8 cellular contexts compared by ENCODE assay signal in the genomic region with DNA sequence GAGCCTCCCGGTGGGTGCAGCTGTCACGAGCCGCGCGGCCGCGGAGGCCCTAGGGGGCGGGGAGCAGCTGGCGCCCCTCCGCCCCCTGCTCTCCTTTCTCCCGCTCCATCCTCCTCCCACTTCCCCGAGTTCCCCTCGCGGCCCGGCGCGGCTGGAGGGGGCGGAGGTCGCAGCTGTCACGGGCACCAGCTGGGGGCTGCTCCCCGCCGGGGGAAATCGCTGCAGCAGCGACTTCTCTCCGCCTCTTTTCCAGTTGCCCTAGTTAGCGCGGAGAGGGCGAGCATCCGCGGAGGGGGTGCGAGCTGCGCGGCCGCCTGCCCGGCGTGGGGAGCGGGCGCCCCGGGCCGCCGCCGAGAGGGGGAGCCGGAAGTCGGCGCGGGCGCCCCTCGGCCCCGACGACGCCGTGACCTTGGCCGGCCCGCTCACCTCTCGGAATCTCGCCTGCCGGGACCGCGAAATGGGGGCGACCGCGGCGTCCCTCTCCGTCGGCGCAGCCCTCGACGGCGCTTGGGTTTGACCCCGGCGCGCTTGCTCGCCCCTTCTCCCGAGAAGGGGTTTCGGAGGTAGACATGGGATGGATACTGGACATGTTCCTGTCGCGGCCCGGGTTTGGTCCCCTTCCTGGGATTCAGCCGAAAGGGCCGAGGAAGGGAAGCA. TPM values are rescaled to one million over a fixed set of nuclear protein-coding genes. Genes with fewer than 3 reads are reported as not detected.
A peak's percentile ranks its signal among the peaks of the same experiment; 100 is the strongest.
DNase-seq lines count a peak whose midpoint lies in the region; ATAC-seq and TF ChIP-seq lines count a peak whose summit lies in the region.

No MANE protein-coding gene starts in this region.

- H3K4me3 ChIP-seq in AG09309 (ENCODE audit: control insufficient read depth, low read depth, low read length) = peak overlapping the region; percentile 79
- H3K4me3 ChIP-seq in Peyer's patch = peak overlapping the region; percentile 62 to 97 (median 78)
- peak overlapping the region; percentile 95 for H3K4me3 ChIP-seq in ovary
- peak overlapping the region; percentile 82 to 91 for H3K4me3 ChIP-seq in tibial artery

- H3K4me1 ChIP-seq in Peyer's patch (peaks cover 0 to 27% (median 6%) of the 10 kb centered on the region in 4 donors), ovary (ENCODE audit: insufficient read depth) (peaks cover 9% of the 10 kb centered on the region), tibial artery (peaks cover 0 to 38% (median 13%) of the 10 kb centered on the region in 4 donors)

- no peaks in the 10 kb centered on the region for H3K27me3 Mint-ChIP-seq in activated naive CD4-positive, alpha-beta T cell treated with anti-CD3 and anti-CD28 coated beads for 36 hours (ENCODE audit: low read depth)

- peak overlapping the region; percentile 76 for H3K4me3 Mint-ChIP-seq in activated naive CD4-positive, alpha-beta T cell treated with anti-CD3 and anti-CD28 coated beads for 36 hours

- H3K4me1 Mint-ChIP-seq in activated naive CD4-positive, alpha-beta T cell treated with anti-CD3 and anti-CD28 coated beads for 36 hours (ENCODE audit: low read depth) = peaks cover 50% of the 10 kb centered on the region

- DNase-seq in AG09309 (ENCODE audit: low read depth) (no peak), GM19238 (ENCODE audit: insufficient read length, low spot score) (peak; percentile 66), Peyer's patch (peak; percentile 51 to 70 (median 67)), head of caudate nucleus (peak in 41 of 42 donors; percentile 39 to 86 (median 71)), ovary (peak; percentile 56 to 77 (median 72)), tibial artery (peak; percentile 37 to 73)
- DNase-seq in activated naive CD4-positive, alpha-beta T cell treated with anti-CD3 and anti-CD28 coated beads for 36 hours = peak; percentile 53

- no peaks in the 10 kb centered on the region for H3K36me3 ChIP-seq in Peyer's patch
- no peaks in the 10 kb centered on the region for H3K36me3 ChIP-seq in ovary
- no peaks in the 10 kb centered on the region for H3K36me3 ChIP-seq in tibial artery

- no peaks in the 10 kb centered on the region for H3K9me3 Mint-ChIP-seq in activated naive CD4-positive, alpha-beta T cell treated with anti-CD3 and anti-CD28 coated beads for 36 hours

- intact Hi-C loops in activated naive CD4-positive, alpha-beta T cell treated with anti-CD3 and anti-CD28 coated beads for 36 hours (cut with micrococcal nuclease) = loop anchor here (1.0 to 10.0 kb wide), 6 partner anchors 17 to 567 kb away; partner anchors contain the start of genes ATAD2B, DNAJC27, FKBP1B and ITSN2
- intact Hi-C loops in head of caudate nucleus (cut with DNase I) (loop anchor here (2.0 to 10.0 kb wide), 2 partner anchors 301 to 333 kb away; partner anchors contain the start of genes CENPO and PTRHD1), ovary (cut with DNase I) (no loop called here), tibial artery (cut with DNase I; ENCODE audit: low total_unique reads) (no loop called here)

- TF ChIP-seq POLR2A in Peyer's patch (IDR thresholded peaks at IDR 0.05) (no peak), ovary (IDR thresholded peaks at IDR 0.05) (no peak)

- no peak overlapping the region for H3K27ac Mint-ChIP-seq in activated naive CD4-positive, alpha-beta T cell treated with anti-CD3 and anti-CD28 coated beads for 36 hours

- TF ChIP-seq CTCF in AG09309 (IDR thresholded peaks at IDR 0.05; ENCODE audit: control insufficient read depth, insufficient read depth, low read depth, low read length, missing control alignments) = no peak
- no peak for TF ChIP-seq CTCF in Peyer's patch (IDR thresholded peaks at IDR 0.05)
- no peak for TF ChIP-seq CTCF in ovary (IDR thresholded peaks at IDR 0.05)
- no peak for TF ChIP-seq CTCF in tibial artery (IDR thresholded peaks at IDR 0.05)

- CTCF ChIA-PET in activated naive CD4-positive, alpha-beta T cell treated with anti-CD3 and anti-CD28 coated beads for 36 hours (lab: Charles Lee) = interaction anchor here (1.0 to 1.9 kb wide), 3 partner anchors 16 to 301 kb away, joined by 4 to 5 read pairs (median 4); partner anchors contain the start of genes CENPO and PTRHD1

- peak; percentile 56 for ATAC-seq in HG03354 (IDR thresholded peaks at IDR 0.05; ENCODE audit: poor library complexity, severe bottlenecking, unreplicated experiment)

- no peaks in the 10 kb centered on the region for H3K27me3 ChIP-seq in Peyer's patch
- no peaks in the 10 kb centered on the region for H3K27me3 ChIP-seq in ovary
- no peaks in the 10 kb centered on the region for H3K27me3 ChIP-seq in tibial artery

- no peaks in the 10 kb centered on the region for H3K36me3 Mint-ChIP-seq in activated naive CD4-positive, alpha-beta T cell treated with anti-CD3 and anti-CD28 coated beads for 36 hours (ENCODE audit: low read depth)

- TF ChIP-seq EP300 in ovary (IDR thresholded peaks at IDR 0.05) = no peak

- 0 to 1% (median 1%) methylated on average over 40 to 80 of the region's 80 CpGs for WGBS in ovary, 3 donors

- H3K9me3 ChIP-seq in Peyer's patch = no peaks in the 10 kb centered on the region
- H3K9me3 ChIP-seq in ovary = no peaks in the 10 kb centered on the region
- no peaks in the 10 kb centered on the region for H3K9me3 ChIP-seq in tibial artery

- peak overlapping the region; percentile 75 to 98 (median 89) for H3K27ac ChIP-seq in Peyer's patch
- H3K27ac ChIP-seq in ovary = peak overlapping the region; percentile 72 to 92
- H3K27ac ChIP-seq in tibial artery = peak overlapping the region; percentile 85 to 88

RNA-seq across cellular contexts. Expression of gene NCOA1, which starts 0.7 kb away (rescaled TPM):
- 10 to 100 TPM; 41.3 to 69.6 (median 54.8) TPM for total RNA-seq in Peyer's patch
- total RNA-seq in activated naive CD4-positive, alpha-beta T cell treated with anti-CD3 and anti-CD28 coated beads for 36 hours = 10 to 100 TPM; 14.0 to 15.4 TPM
- 10 to 100 TPM; 39.3 to 69.0 (median 58.1) TPM for total RNA-seq in ovary
- 10 to 100 TPM; 20.2 to 49.0 TPM for polyA plus RNA-seq in ovary

Comparison
In these comparisons a context has a peak if more than half of its experiments do, and no peak if none do; other contexts are left out.
1. intact Hi-C loops: an anchor here in activated naive CD4-positive, alpha-beta T cell treated with anti-CD3 and anti-CD28 coated beads for 36 hours (1.0 to 10.0 kb wide) and head of caudate nucleus (2.0 to 10.0 kb wide); none called in ovary and tibial artery.